In genomic region chr18:31061945-31062344, GRCh38 we compare ENCODE assay signal across 26 cellular contexts. TPM values are rescaled to one million over a fixed set of nuclear protein-coding genes. Genes with fewer than 3 reads are reported as not detected.
DNase-seq lines count a peak whose midpoint lies in the region; ATAC-seq, FAIRE-seq and TF ChIP-seq lines count a peak whose summit lies in the region.
"Had no signal": no experiment of that assay in that cellular context is flagged by ENCODE, and none has a peak within 500 bp of the region (broad histone marks: within the 10 kb centered on the region; RNA-seq: fewer than 3 reads in every experiment).

No MANE protein-coding gene starts in this region.

- H2AFZ ChIP-seq in GM12878 (ENCODE audit: control insufficient read depth, low read depth, low read length), result no peak overlapping the region

- TF ChIP-seq CTCF in GM06990 (IDR thresholded peaks at IDR 0.05; ENCODE audit: insufficient read depth, low read length, poor library complexity, severe bottlenecking), result no peak
- no peak for TF ChIP-seq CTCF in GM12878 (IDR thresholded peaks at IDR 0.05 in 2 of 3, conservative IDR thresholded peaks at IDR 0.05 in 1 of 3; ENCODE audit: control insufficient read depth in 2 of 3, extremely low read depth in 1 of 3, insufficient read depth in 1 of 3, low read depth in 3 of 3, low read length in 3 of 3)
- TF ChIP-seq CTCF in HFFc6 (IDR thresholded peaks at IDR 0.05), result no peak
- no peak for TF ChIP-seq CTCF in mucosa of descending colon (IDR thresholded peaks at IDR 0.05)

- no peak overlapping the region for H3K4me3 ChIP-seq in GM06990 (replicated peaks; ENCODE audit: low read depth, low read length)
- no peak overlapping the region for H3K4me3 ChIP-seq in GM12878
- no peak overlapping the region for H3K4me3 ChIP-seq in mucosa of descending colon

- no peak overlapping the region for H3K4me3 Mint-ChIP-seq in HFFc6

- H4K20me1 ChIP-seq in GM12878 (ENCODE audit: control insufficient read depth, insufficient read depth), result no peaks in the 10 kb centered on the region

- H3K9me3 Mint-ChIP-seq in HFFc6, result peaks cover 34% of the 10 kb centered on the region

- no peaks in the 10 kb centered on the region for H3K27me3 ChIP-seq in GM06990 (replicated peaks; ENCODE audit: control insufficient read depth, insufficient read depth, low read length)
- no peaks in the 10 kb centered on the region for H3K27me3 ChIP-seq in GM12878 (replicated peaks in 1 of 2; ENCODE audit: control insufficient read depth in 2 of 2, insufficient read depth in 2 of 2, low read length in 1 of 2)

- H3K36me3 Mint-ChIP-seq in HFFc6 (ENCODE audit: low read depth), result no peaks in the 10 kb centered on the region; the same call in 1 of the 2 replicates

- TF ChIP-seq POLR2A in GM12878 (IDR thresholded peaks at IDR 0.05; ENCODE audit: low read depth, low read length), result no peak

- intact Hi-C loops in GM12878 (cut with micrococcal nuclease; ENCODE audit: unreplicated experiment) (no loop called here), mucosa of descending colon (cut with DNase I, micrococcal nuclease) (no loop called here)

- SMC1A ChIA-PET in GM12878 (lab: Charles Lee; ENCODE audit: uncharacterized antibody, unreplicated experiment), result no interaction called here

- RAD21 ChIA-PET in GM12878 (lab: Charles Lee; ENCODE audit: unreplicated experiment), result no interaction called here

- TF ChIP-seq RAD21 in GM12878 (IDR thresholded peaks at IDR 0.05; ENCODE audit: insufficient read depth, low read depth, low read length), result no peak

- WGBS in GM12878 (ENCODE audit: insufficient coverage, insufficient replicate concordance, low lambda C conversion rate, missing lambda C conversion rate), result 0% methylated on average over 4 of the region's 4 CpGs

- DNase-seq in GM06990 (ENCODE audit: extremely low read depth, insufficient read length), result peak; percentile 65
- peak; percentile 60 for DNase-seq in GM12878 (ENCODE audit: low read depth, low spot score)
- DNase-seq in activated naive CD4-positive, alpha-beta T cell treated with anti-CD3 and anti-CD28 coated beads, Interleukin-2, amount 50 U/mL, for 16 hours, result no peak
- DNase-seq in HFFc6, result no peak
- DNase-seq in mucosa of descending colon, result no peak
- DNase-seq in HUDEP-2 (lab: John Stamatoyannopoulos, UW; ENCODE audit: unreplicated experiment in 76 of 76), result no peak
- DNase-seq: activated CD4-positive, alpha-beta T cell treated with anti-CD3 and anti-CD28 coated beads, Interleukin-2, amount 50 U/mL, for 4 hours; activated gamma-delta T cell; amniotic stem cell; central memory CD4-positive, alpha-beta T cell; foreskin fibroblast; hypothalamus; mammary epithelial cell; NCI-H510A treated with DMSO at 0.1 percent for 48 hours; nucleus accumbens; stimulated activated CD4-positive, alpha-beta T cell treated with anti-CD3 and anti-CD28 coated beads, Interleukin-12 subunit alpha, Interleukin-12 subunit beta, amount 100 ng/mL, for 4 hours; WERI-Rb-1 had no signal

- H3K27ac Mint-ChIP-seq in HFFc6, result no peak overlapping the region

- no peak overlapping the region for H3K27ac ChIP-seq in GM12878 (ENCODE audit: control insufficient read depth, insufficient read depth)
- H3K27ac ChIP-seq: epithelial cell of prostate, WERI-Rb-1 had no signal

- H3K9me3 ChIP-seq in GM12878 (replicated peaks; ENCODE audit: control insufficient read depth, insufficient read depth, low read length) (no peaks in the 10 kb centered on the region), mucosa of descending colon (no peaks in the 10 kb centered on the region)

- no peaks in the 10 kb centered on the region for H3K4me1 Mint-ChIP-seq in HFFc6 (ENCODE audit: low read depth)

- BruUV-seq in GM12878 (replicated peaks; lab: Mats Ljungman, UMichigan), result no TSS peak

- FAIRE-seq in GM12878 (lab: Jason Lieb, UNC), result no peak
- FAIRE-seq: HTR-8/SVneo, islet of Langerhans had no signal

- no peaks in the 10 kb centered on the region for H3K4me1 ChIP-seq in GM12878 (ENCODE audit: control insufficient read depth, insufficient read depth, low read length)
- H3K4me1 ChIP-seq in mucosa of descending colon (ENCODE audit: low read depth), result no peaks in the 10 kb centered on the region

- CTCF ChIA-PET in GM12878 (lab: Yijun Ruan, JAX), result no interaction called here

- in situ Hi-C loops in GM12878 (cut with MboI), result no loop called here

- no peak overlapping the region; the same call in 1 of the 2 replicates for H3K9ac ChIP-seq in GM12878 (ENCODE audit: control insufficient read depth, insufficient read depth, low read length)

- H3K4me2 ChIP-seq in GM12878 (ENCODE audit: control insufficient read depth, insufficient read depth), result no peak overlapping the region

- ATAC-seq in GM18909 (IDR thresholded peaks at IDR 0.05; ENCODE audit: poor library complexity, unreplicated experiment) (peak; percentile 37), HG02870 (IDR thresholded peaks at IDR 0.05; ENCODE audit: unreplicated experiment) (peak; percentile 49), GM12878 (no peak), mucosa of descending colon (no peak)

- POLR2A ChIA-PET in GM12878 (lab: Charles Lee), result no interaction called here

- H3K36me3 ChIP-seq in GM06990 (ENCODE audit: control insufficient read depth, insufficient read depth, low read length) (no peaks in the 10 kb centered on the region), GM12878 (ENCODE audit: control insufficient read depth in 2 of 2, insufficient read depth in 2 of 2, low read length in 1 of 2) (no peaks in the 10 kb centered on the region), mucosa of descending colon (ENCODE audit: low read depth) (no peaks in the 10 kb centered on the region)
- H3K36me3 ChIP-seq: WERI-Rb-1 had no signal

- TF ChIP-seq EP300 in GM12878 (IDR thresholded peaks at IDR 0.05; ENCODE audit: borderline replicate concordance in 1 of 2, control insufficient read depth in 1 of 2, low read depth in 2 of 2, low read length in 2 of 2), result no peak

- H3K79me2 ChIP-seq in GM12878 (ENCODE audit: control insufficient read depth, insufficient read depth, low read length), result no peaks in the 10 kb centered on the region

- peaks cover 1% of the 10 kb centered on the region; the same call in 1 of the 2 replicates for H3K27me3 Mint-ChIP-seq in HFFc6 (ENCODE audit: insufficient read depth)

TF ChIP-seq in GM12878, 131 proteins besides CTCF, POLR2A, EP300 and RAD21 (continues in another document):
- 0 out of 2 replicates have a peak, but pooled peaks have one; percentile 42 for TF ChIP-seq EED (IDR thresholded peaks at IDR 0.05; ENCODE audit: low read depth)
- peak; percentile 66; the same call in 1 of the 2 replicates for TF ChIP-seq NFIC (IDR thresholded peaks at IDR 0.05; ENCODE audit: low read depth, low read length)
- no peak for TF ChIP-seq KAT2A (conservative IDR thresholded peaks at IDR 0.05; ENCODE audit: control insufficient read depth, low read depth, low read length)
- no peak for TF ChIP-seq TCF3 (IDR thresholded peaks at IDR 0.05; ENCODE audit: borderline replicate concordance, insufficient read depth, low read depth, low read length)
- TF ChIP-seq CREB1 (IDR thresholded peaks at IDR 0.05; ENCODE audit: low read depth), result 0 out of 2 replicates have a peak, but pooled peaks have one; percentile 25

RNA-seq across cellular contexts. Expression of gene DSC3, which starts 19.4 kb away (rescaled TPM):
- not detected in 2 replicates for total RNA-seq in GM12878 (2013; cell fraction: nucleolus; rRNA removed)
- 2.4 and 3.4 TPM in 2 replicates for total RNA-seq in GM12878 (2014; rRNA removed)
- 2.9 and 3.5 TPM in 2 replicates for total RNA-seq in GM12878 (2014; rRNA removed; fragmentation: Illumina TruSeq; extraction: Trizol)
- 1.8 and 1.9 TPM in 2 replicates for total RNA-seq in GM12878 (2021)
- 0.30 TPM for polyA plus RNA-seq in GM12878 (2011; ENCODE audit: low read depth)
- 0.01 TPM in 1 of 2 replicates, not detected in the other for polyA plus RNA-seq in GM12878 (2011; rRNA removed)
- not detected in 2 replicates for polyA plus RNA-seq in GM12878 (2011; cell fraction: cytosol; rRNA removed)
- 0.01 TPM in 1 of 2 replicates, not detected in the other for polyA plus RNA-seq in GM12878 (2011; cell fraction: nucleus; rRNA removed)
- polyA plus RNA-seq in GM12878 (2012), result 0.30 and 0.44 TPM in 2 replicates
- 2.2 and 3.6 TPM in 2 replicates for polyA plus RNA-seq in GM12878 (2014; fragmentation: Illumina TruSeq; extraction: Trizol)
- polyA plus RNA-seq in GM12878 (2014; fragmentation: Nextera tagmentation; extraction: Ambion mirVana), result under 1 TPM; 0.58 to 0.73 TPM
- polyA plus RNA-seq in GM12878 (2014; rRNA removed), result 0.85 and 2.0 TPM in 2 replicates
- polyA plus RNA-seq in GM12878 (2016; fragmentation: Nextera tagmentation; extraction: Ambion mirVana), result 1 to 10 TPM in 1 of 2 experiments, under 1 TPM in 1; 0.95 to 1.3 TPM
- not detected in 2 replicates for polyA minus RNA-seq in GM12878 (2011; rRNA and poly(A)+ RNA removed)
- polyA minus RNA-seq in GM12878 (2011; cell fraction: cytosol; rRNA and poly(A)+ RNA removed), result not detected in 2 replicates
- not detected in 2 replicates for polyA minus RNA-seq in GM12878 (2011; cell fraction: nucleus; rRNA and poly(A)+ RNA removed)
- total RNA-seq in HFFc6 (2021; fragmentation: NEBNext Ultra II Directional; extraction: Animal tissue kit (Norgen Biotek cat#: 25700)), result not detected
- under 1 TPM in 2 of 3 donors, not detected in 1; 0.19 to 0.61 TPM for total RNA-seq in mucosa of descending colon
- total RNA-seq: A673; myocyte; T-helper 2 cell treated with Interferon-gamma antibody and Interleukin-4, amounts not matched to agents 100 ng/mL and 5 ng/mL, for 36 hours had no signal
- polyA plus RNA-seq: BJ had no signal

RNA-seq across cellular contexts. Expression of gene DSC2, which starts 40.3 kb away (rescaled TPM):
- total RNA-seq in GM12878 (2013; cell fraction: nucleolus; rRNA removed), result 0.06 TPM in 1 of 2 replicates, not detected in the other
- 1.9 and 2.4 TPM in 2 replicates for total RNA-seq in GM12878 (2014; rRNA removed)
- total RNA-seq in GM12878 (2014; rRNA removed; fragmentation: Illumina TruSeq; extraction: Trizol), result 3.4 and 3.6 TPM in 2 replicates
- 3.9 and 4.4 TPM in 2 replicates for total RNA-seq in GM12878 (2021)
- polyA plus RNA-seq in GM12878 (2011; ENCODE audit: low read depth), result 0.87 TPM
- not detected in 2 replicates for polyA plus RNA-seq in GM12878 (2011; rRNA removed)
- polyA plus RNA-seq in GM12878 (2011; cell fraction: cytosol; rRNA removed), result not detected in 2 replicates
- not detected in 2 replicates for polyA plus RNA-seq in GM12878 (2011; cell fraction: nucleus; rRNA removed)
- 1.2 and 2.0 TPM in 2 replicates for polyA plus RNA-seq in GM12878 (2012)
- 3.0 and 4.3 TPM in 2 replicates for polyA plus RNA-seq in GM12878 (2014; fragmentation: Illumina TruSeq; extraction: Trizol)
- 1 to 10 TPM; 1.2 to 2.9 TPM for polyA plus RNA-seq in GM12878 (2014; fragmentation: Nextera tagmentation; extraction: Ambion mirVana)
- polyA plus RNA-seq in GM12878 (2014; rRNA removed), result 0.88 and 1.8 TPM in 2 replicates
- polyA plus RNA-seq in GM12878 (2016; fragmentation: Nextera tagmentation; extraction: Ambion mirVana), result 1 to 10 TPM; 3.4 to 4.9 TPM
- under 0.01 TPM in 1 of 2 replicates, not detected in the other for polyA minus RNA-seq in GM12878 (2011; rRNA and poly(A)+ RNA removed)
- not detected in 2 replicates for polyA minus RNA-seq in GM12878 (2011; cell fraction: cytosol; rRNA and poly(A)+ RNA removed)
- polyA minus RNA-seq in GM12878 (2011; cell fraction: nucleus; rRNA and poly(A)+ RNA removed), result not detected in 2 replicates
- not detected for total RNA-seq in HFFc6 (2021; fragmentation: NEBNext Ultra II Directional; extraction: Animal tissue kit (Norgen Biotek cat#: 25700))
- 100 to 1,000 TPM in 2 of 3 donors, 10 to 100 TPM in 1; 78.3 to 222 (median 141) TPM for total RNA-seq in mucosa of descending colon
- total RNA-seq: myocyte; T-helper 2 cell treated with Interferon-gamma antibody and Interleukin-4, amounts not matched to agents 100 ng/mL and 5 ng/mL, for 36 hours had no signal
- polyA plus RNA-seq: BJ had no signal

Comparison
In these comparisons a context has a peak if more than half of its experiments do, and no peak if none do; other contexts are left out.
1. DNase-seq: peak in GM06990 (single experiment) and GM12878 (single experiment); none in activated naive CD4-positive, alpha-beta T cell treated with anti-CD3 and anti-CD28 coated beads, Interleukin-2, amount 50 U/mL, for 16 hours (single experiment), HFFc6 (single experiment), mucosa of descending colon (0 of 3) and HUDEP-2 (0 of 76).
2. ATAC-seq: peak in GM18909 (single experiment) and HG02870 (single experiment); none in GM12878 (single experiment) and mucosa of descending colon (single experiment).
3. RNA of gene DSC2, which starts 40.3 kb away (total RNA-seq): 78.3 to 222 TPM in mucosa of descending colon; 0.06 to 4.4 TPM in GM12878 and not detected in HFFc6; every median in the first group is over 10 times any median in the second.